ENCODE assay signal across 20 cellular contexts in the genomic region with DNA sequence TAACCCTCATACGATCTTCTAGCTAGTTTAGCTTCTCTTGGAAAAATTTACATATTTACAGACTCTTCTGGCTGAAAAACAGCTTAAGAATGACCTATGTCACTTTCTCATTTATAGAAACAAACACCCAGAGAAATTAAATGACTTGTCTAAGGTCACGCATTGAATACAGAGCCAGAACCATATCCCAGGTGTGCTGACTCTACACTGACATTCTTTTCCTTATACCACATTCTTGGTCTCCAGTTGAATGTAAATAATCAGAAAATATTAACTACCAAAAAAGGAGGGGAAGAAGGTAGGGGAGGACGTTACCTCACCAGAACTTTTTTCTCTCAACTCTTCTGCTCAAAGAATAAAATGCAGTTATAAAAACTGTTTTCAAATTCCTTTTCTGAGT.
"Had no signal": no experiment of that assay in that cellular context is flagged by ENCODE, and none has a peak within 500 bp of the region (broad histone marks: within the 10 kb centered on the region; RNA-seq: fewer than 3 reads in every experiment).

No MANE protein-coding gene starts in this region.

- H3K27ac Mint-ChIP-seq: activated naive CD4-positive, alpha-beta T cell treated with anti-CD3 and anti-CD28 coated beads, Interleukin-2, amount 10 ng/mL, durations not matched to agents 7 days and 5 days; activated naive CD8-positive, alpha-beta T cell treated with anti-CD3 and anti-CD28 coated beads, Interleukin-2, amount 10 ng/mL, durations not matched to agents 7 days and 5 days; mesothelial cell of epicardium; naive B cell; nephron progenitor cell; type B pancreatic cell had no signal

- H3K9me3 ChIP-seq: breast epithelium, neutrophil, testis, vagina had no signal

- H3K27me3 Mint-ChIP-seq: activated naive CD4-positive, alpha-beta T cell treated with anti-CD3 and anti-CD28 coated beads, Interleukin-2, amount 10 ng/mL, durations not matched to agents 7 days and 5 days; activated naive CD8-positive, alpha-beta T cell treated with anti-CD3 and anti-CD28 coated beads, Interleukin-2, amount 10 ng/mL, durations not matched to agents 7 days and 5 days; naive B cell; type B pancreatic cell had no signal

- FAIRE-seq: endothelial cell of umbilical vein, islet of Langerhans had no signal

- H3K36me3 Mint-ChIP-seq: activated naive CD4-positive, alpha-beta T cell treated with anti-CD3 and anti-CD28 coated beads, Interleukin-2, amount 10 ng/mL, durations not matched to agents 7 days and 5 days; activated naive CD8-positive, alpha-beta T cell treated with anti-CD3 and anti-CD28 coated beads, Interleukin-2, amount 10 ng/mL, durations not matched to agents 7 days and 5 days; naive B cell; type B pancreatic cell had no signal

- H3K4me1 Mint-ChIP-seq: activated naive CD4-positive, alpha-beta T cell treated with anti-CD3 and anti-CD28 coated beads, Interleukin-2, amount 10 ng/mL, durations not matched to agents 7 days and 5 days; activated naive CD8-positive, alpha-beta T cell treated with anti-CD3 and anti-CD28 coated beads, Interleukin-2, amount 10 ng/mL, durations not matched to agents 7 days and 5 days had no signal

- H3K36me3 ChIP-seq: breast epithelium, neutrophil, vagina had no signal

- H3K9me3 Mint-ChIP-seq: activated naive CD4-positive, alpha-beta T cell treated with anti-CD3 and anti-CD28 coated beads, Interleukin-2, amount 10 ng/mL, durations not matched to agents 7 days and 5 days; activated naive CD8-positive, alpha-beta T cell treated with anti-CD3 and anti-CD28 coated beads, Interleukin-2, amount 10 ng/mL, durations not matched to agents 7 days and 5 days; type B pancreatic cell had no signal

- H3K27ac ChIP-seq: breast epithelium, neutrophil, testis, vagina had no signal

- H3K4me3 ChIP-seq: breast epithelium, testis, vagina had no signal

- H3K4me3 Mint-ChIP-seq: activated naive CD4-positive, alpha-beta T cell treated with anti-CD3 and anti-CD28 coated beads, Interleukin-2, amount 10 ng/mL, durations not matched to agents 7 days and 5 days; activated naive CD8-positive, alpha-beta T cell treated with anti-CD3 and anti-CD28 coated beads, Interleukin-2, amount 10 ng/mL, durations not matched to agents 7 days and 5 days; mesothelial cell of epicardium; naive B cell; nephron progenitor cell; type B pancreatic cell had no signal

- DNase-seq: activated CD4-positive, alpha-beta T cell treated with anti-CD3 and anti-CD28 coated beads for 48 hours; activated CD4-positive, alpha-beta T cell treated with anti-CD3 and anti-CD28 coated beads, Interleukin-2, amount 50 U/mL, for 48 hours; activated CD8-positive, alpha-beta memory T cell treated with anti-CD3 and anti-CD28 coated beads for 24 hours; activated gamma-delta T cell; activated naive CD4-positive, alpha-beta T cell treated with anti-CD3 and anti-CD28 coated beads, Interleukin-2, amount 10 ng/mL, durations not matched to agents 7 days and 5 days; activated naive CD8-positive, alpha-beta T cell treated with anti-CD3 and anti-CD28 coated beads, Interleukin-2, amount 10 ng/mL, durations not matched to agents 7 days and 5 days; central memory CD4-positive, alpha-beta T cell; foreskin fibroblast; naive B cell; nephron progenitor cell; retina; stimulated activated naive CD4-positive, alpha-beta T cell; testis had no signal

- H3K4me1 ChIP-seq: breast epithelium, testis had no signal

- H3K27me3 ChIP-seq: breast epithelium, neutrophil, testis, vagina had no signal
